ENCODE assay signal across 8 cellular contexts in genomic region chr3:183428140-183429023, GRCh38. TPM values are rescaled to one million over a fixed set of nuclear protein-coding genes. Genes with fewer than 3 reads are reported as not detected.
A peak's percentile ranks its signal among the peaks of the same experiment; 100 is the strongest.
DNase-seq lines count a peak whose midpoint lies in the region; ATAC-seq and TF ChIP-seq lines count a peak whose summit lies in the region.

TSS of gene MCF2L2 (minus strand) at chr3:183428619. CDS start at chr3:183427977, 642 bp downstream.

- no peaks in the 10 kb centered on the region for H3K36me3 Mint-ChIP-seq in CD4-positive, alpha-beta T cell (ENCODE audit: low read depth)
- peaks cover 5% of the 10 kb centered on the region for H3K36me3 Mint-ChIP-seq in activated naive CD8-positive, alpha-beta T cell treated with anti-CD3 and anti-CD28 coated beads, Interleukin-2, amount 10 ng/mL, durations not matched to agents 7 days and 5 days

- CTCF ChIA-PET in CD4-positive, alpha-beta T cell (lab: Charles Lee): interaction anchor here (0.9 to 1.3 kb wide), 2 partner anchors 19 to 456 kb away, joined by 3 read pairs; partner anchors contain the start of gene PARL
- CTCF ChIA-PET in SK-N-SH (lab: Yijun Ruan, JAX): interaction anchor here (1.0 to 1.8 kb wide), 11 partner anchors 10 to 339 kb away, joined by 3 to 8 read pairs (median 4); no protein-coding TSS in a partner anchor

- H3K4me1 ChIP-seq in SK-N-SH (ENCODE audit: control insufficient read depth in 1 of 2, insufficient read depth in 2 of 2, low read depth in 1 of 2, low read length in 1 of 2): peaks cover 0 to 12% of the 10 kb centered on the region in 2 experiments; a peak in 1 of 4 replicates
- peaks cover 14 to 21% (median 19%) of the 10 kb centered on the region in 4 donors for H3K4me1 ChIP-seq in upper lobe of left lung

- peak; percentile 36 to 71 (median 60) for DNase-seq in CD4-positive, alpha-beta T cell
- DNase-seq in KBM-7 (peak; percentile 64), SK-N-SH (peak; percentile 90), left cardiac atrium (peak; percentile 74), posterior vena cava (ENCODE audit: low spot score) (peak; percentile 89), upper lobe of left lung (peak; percentile 36 to 91)
- peak; percentile 87 for DNase-seq in activated naive CD8-positive, alpha-beta T cell treated with anti-CD3 and anti-CD28 coated beads, Interleukin-2, amount 10 ng/mL, durations not matched to agents 7 days and 5 days

- H4K20me1 ChIP-seq in SK-N-SH (ENCODE audit: insufficient read depth): no peaks in the 10 kb centered on the region

- H3K9ac ChIP-seq in SK-N-SH: peak within 1 kb of the TSS; percentile 58

- TF ChIP-seq RAD21 in SK-N-SH (IDR thresholded peaks at IDR 0.05; ENCODE audit: low read length): no peak

- no peak for TF ChIP-seq POLR2A in upper lobe of left lung (IDR thresholded peaks at IDR 0.05)

- H3K36me3 ChIP-seq in SK-N-SH (replicated peaks in 1 of 2; ENCODE audit: control insufficient read depth in 1 of 2, insufficient read depth in 2 of 2, low read length in 1 of 2) (no peaks in the 10 kb centered on the region), upper lobe of left lung (no peaks in the 10 kb centered on the region)

- ATAC-seq in CD4-positive, alpha-beta T cell (ENCODE audit: poor library complexity): peak; percentile 86
- ATAC-seq in GM21390 (IDR thresholded peaks at IDR 0.05; ENCODE audit: unreplicated experiment): peak; percentile 78
- peak; percentile 94 for ATAC-seq in activated naive CD8-positive, alpha-beta T cell treated with anti-CD3 and anti-CD28 coated beads, Interleukin-2, amount 10 ng/mL, durations not matched to agents 7 days and 5 days (ENCODE audit: low read depth)
- ATAC-seq in left cardiac atrium: peak; percentile 85 to 87
- peak; percentile 74 to 82 for ATAC-seq in upper lobe of left lung (ENCODE audit: low FRiP score in 2 of 2)

- no peaks in the 10 kb centered on the region for H3K27me3 ChIP-seq in CD4-positive, alpha-beta T cell (ENCODE audit: control insufficient read depth, insufficient read depth, low read length)
- peaks cover 5% of the 10 kb centered on the region; the same call in 1 of the 2 replicates for H3K27me3 ChIP-seq in SK-N-SH (ENCODE audit: insufficient read depth)
- H3K27me3 ChIP-seq in upper lobe of left lung: peaks cover 0 to 16% (median 10%) of the 10 kb centered on the region in 4 donors

- TF ChIP-seq EP300 in SK-N-SH (IDR thresholded peaks at IDR 0.05; ENCODE audit: borderline replicate concordance in 1 of 2, low read depth in 1 of 2, low read length in 1 of 2): no peak
- no peak for TF ChIP-seq EP300 in upper lobe of left lung (IDR thresholded peaks at IDR 0.05)

- no peaks in the 10 kb centered on the region for H3K9me3 Mint-ChIP-seq in CD4-positive, alpha-beta T cell
- no peaks in the 10 kb centered on the region for H3K9me3 Mint-ChIP-seq in activated naive CD8-positive, alpha-beta T cell treated with anti-CD3 and anti-CD28 coated beads, Interleukin-2, amount 10 ng/mL, durations not matched to agents 7 days and 5 days

- H2AFZ ChIP-seq in SK-N-SH (ENCODE audit: low read depth): peak within 1 kb of the TSS; percentile 92

- intact Hi-C loops in CD4-positive, alpha-beta T cell (cut with DNase I, micrococcal nuclease): no loop called here
- intact Hi-C loops in left cardiac atrium (cut with DNase I) (no loop called here), posterior vena cava (cut with DNase I) (no loop called here)

- H3F3A ChIP-seq in SK-N-SH (replicated peaks; ENCODE audit: insufficient read depth): peaks cover 4% of the 10 kb centered on the region

- TF ChIP-seq CTCF in CD4-positive, alpha-beta T cell (IDR thresholded peaks at IDR 0.05): no peak
- no peak for TF ChIP-seq CTCF in SK-N-SH (IDR thresholded peaks at IDR 0.05)
- no peak for TF ChIP-seq CTCF in upper lobe of left lung (IDR thresholded peaks at IDR 0.05)

- H3K27ac ChIP-seq in CD4-positive, alpha-beta T cell (ENCODE audit: low read depth, low read length): no peak within 1 kb of the TSS
- H3K27ac ChIP-seq in SK-N-SH (ENCODE audit: low read depth in 2 of 2, low read length in 1 of 2) (peak within 1 kb of the TSS in 1 of 2 experiments; percentile 51; a peak in 2 of 4 replicates), upper lobe of left lung (peak within 1 kb of the TSS in 1 of 4 donors; percentile 62)

- in situ Hi-C loops in KBM-7 (cut with MboI; ENCODE audit: low pct_unique_long_range_greater_than_20kb, low sequenced_read_pairs): no loop called here

- peak within 1 kb of the TSS; percentile 54 for H3K27ac Mint-ChIP-seq in CD4-positive, alpha-beta T cell
- peak within 1 kb of the TSS; percentile 84 for H3K27ac Mint-ChIP-seq in activated naive CD8-positive, alpha-beta T cell treated with anti-CD3 and anti-CD28 coated beads, Interleukin-2, amount 10 ng/mL, durations not matched to agents 7 days and 5 days

- no peaks in the 10 kb centered on the region for H3K9me3 ChIP-seq in CD4-positive, alpha-beta T cell (ENCODE audit: control insufficient read depth, low read length)
- H3K9me3 ChIP-seq in SK-N-SH (no peaks in the 10 kb centered on the region), upper lobe of left lung (no peaks in the 10 kb centered on the region)

- no peaks in the 10 kb centered on the region for H3K79me2 ChIP-seq in SK-N-SH (ENCODE audit: insufficient read depth)

- POLR2A ChIA-PET in CD4-positive, alpha-beta T cell (lab: Charles Lee): interaction anchor here (0.6 to 2.1 kb wide), 6 partner anchors 19 to 269 kb away, joined by 3 to 8 read pairs (median 6); partner anchors contain the start of genes KLHL24 and YEATS2
- POLR2A ChIA-PET in SK-N-SH (lab: Yijun Ruan, JAX): interaction anchor here (0.6 to 1.6 kb wide), 9 partner anchors 10 to 251 kb away, joined by 3 to 4 read pairs (median 3); no protein-coding TSS in a partner anchor
- POLR2A ChIA-PET in activated naive CD8-positive, alpha-beta T cell treated with anti-CD3 and anti-CD28 coated beads, Interleukin-2, amount 10 ng/mL, durations not matched to agents 7 days and 5 days (lab: Charles Lee): interaction anchor here (1.0 to 1.8 kb wide), 4 partner anchors 19 to 329 kb away, joined by 4 to 6 read pairs (median 5); partner anchors contain the start of genes MCCC1 and YEATS2

- H3K4me3 ChIP-seq in SK-N-SH (ENCODE audit: low read depth in 2 of 2, low read length in 1 of 2): peak within 1 kb of the TSS; percentile 79 to 87
- H3K4me3 ChIP-seq in upper lobe of left lung: peak within 1 kb of the TSS; percentile 38 to 77 (median 64)

- peaks cover 21% of the 10 kb centered on the region for H3K4me1 Mint-ChIP-seq in CD4-positive, alpha-beta T cell (ENCODE audit: low read depth)
- peaks cover 28% of the 10 kb centered on the region for H3K4me1 Mint-ChIP-seq in activated naive CD8-positive, alpha-beta T cell treated with anti-CD3 and anti-CD28 coated beads, Interleukin-2, amount 10 ng/mL, durations not matched to agents 7 days and 5 days

- H3K9me2 ChIP-seq in SK-N-SH: no peaks in the 10 kb centered on the region

- peaks cover 4% of the 10 kb centered on the region for H3K27me3 Mint-ChIP-seq in CD4-positive, alpha-beta T cell
- H3K27me3 Mint-ChIP-seq in activated naive CD8-positive, alpha-beta T cell treated with anti-CD3 and anti-CD28 coated beads, Interleukin-2, amount 10 ng/mL, durations not matched to agents 7 days and 5 days: peaks cover 4% of the 10 kb centered on the region

- peak within 1 kb of the TSS; percentile 93 for H3K4me3 Mint-ChIP-seq in CD4-positive, alpha-beta T cell
- H3K4me3 Mint-ChIP-seq in activated naive CD8-positive, alpha-beta T cell treated with anti-CD3 and anti-CD28 coated beads, Interleukin-2, amount 10 ng/mL, durations not matched to agents 7 days and 5 days: peak within 1 kb of the TSS; percentile 94

- WGBS in SK-N-SH (ENCODE audit: low lambda C conversion rate): 2% methylated on average over 18 of the region's 98 CpGs
- 0 to 1% methylated on average over 30 to 31 of the region's 98 CpGs for WGBS in upper lobe of left lung, 2 donors

- peak within 1 kb of the TSS; percentile 95 for H3K4me2 ChIP-seq in SK-N-SH

TF ChIP-seq in SK-N-SH, 30 proteins besides CTCF, POLR2A, EP300 and RAD21 (continues in another document):
- TF ChIP-seq TAF1 (IDR thresholded peaks at IDR 0.05; ENCODE audit: borderline replicate concordance, low read depth, low read length): no peak
- TF ChIP-seq GABPA (IDR thresholded peaks at IDR 0.05; ENCODE audit: low read depth): peak; percentile 16; the same call in 1 of the 2 replicates
- peak; percentile 3; the same call in 1 of the 2 replicates for TF ChIP-seq NFIC (IDR thresholded peaks at IDR 0.05; ENCODE audit: borderline replicate concordance)
- TF ChIP-seq REST (IDR thresholded peaks at IDR 0.05; ENCODE audit: low read depth, low read length): no peak

RNA-seq across cellular contexts. Expression of gene MCF2L2, which starts in this region (rescaled TPM):
- 1 to 10 TPM; 3.8 to 4.1 TPM for total RNA-seq in CD4-positive, alpha-beta T cell
- 0.56 and 0.75 TPM in 2 replicates for polyA plus RNA-seq in SK-N-SH (2012; rRNA removed)
- 0.35 and 0.42 TPM in 2 replicates for polyA plus RNA-seq in SK-N-SH (2012; cell fraction: cytosol; rRNA removed)
- 1.8 and 2.7 TPM in 2 replicates for polyA plus RNA-seq in SK-N-SH (2012; cell fraction: nucleus; rRNA removed)
- total RNA-seq in activated naive CD8-positive, alpha-beta T cell treated with anti-CD3 and anti-CD28 coated beads, Interleukin-2, amount 10 ng/mL, durations not matched to agents 7 days and 5 days: 1 to 10 TPM; 6.5 to 8.2 TPM
- total RNA-seq in left cardiac atrium (1 to 10 TPM in 1 of 2 donors, under 1 TPM in 1; 0.34 to 1.1 TPM), posterior vena cava (1 to 10 TPM in 1 of 2 donors, under 1 TPM in 1; 0.38 to 1.3 TPM), upper lobe of left lung (1 to 10 TPM in 4 of 6 donors, under 1 TPM in 2; 0.22 to 2.0 (median 1.2) TPM)
